Comparison of ENCODE assay signal across 8 cellular contexts in the genomic region with DNA sequence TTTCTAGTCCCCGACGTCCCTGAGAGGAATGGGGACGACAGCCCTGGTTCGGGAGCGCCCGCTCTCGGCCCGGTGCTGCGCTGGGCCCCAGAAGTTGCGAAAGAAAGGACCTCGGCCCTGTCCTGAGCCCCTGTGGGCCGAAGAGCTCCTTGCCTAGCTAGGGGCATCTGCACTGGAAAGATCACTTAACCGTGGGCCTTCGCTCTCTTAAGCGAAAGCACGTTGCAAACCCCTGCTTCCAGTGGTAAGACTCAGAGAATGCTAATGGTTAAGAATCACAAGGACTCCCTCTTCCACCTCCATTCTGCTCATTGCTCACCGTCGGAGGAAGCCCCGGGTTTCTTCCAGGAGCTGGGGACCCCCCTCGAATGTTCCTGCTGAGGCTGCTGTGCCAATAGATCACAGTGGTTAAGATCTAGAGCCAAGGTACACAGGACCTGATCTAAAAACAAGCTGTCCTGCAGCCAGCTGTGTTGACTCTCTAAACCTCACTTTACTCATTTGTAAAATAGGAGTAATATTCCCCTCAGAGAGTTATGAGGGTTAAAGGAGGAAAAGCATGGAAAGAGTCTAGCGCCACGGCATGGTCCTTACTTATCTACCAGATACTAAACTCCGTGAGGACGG. TPM values are rescaled to one million over a fixed set of nuclear protein-coding genes. Genes with fewer than 3 reads are reported as not detected.
A peak's percentile ranks its signal among the peaks of the same experiment; 100 is the strongest.
DNase-seq lines count a peak whose midpoint lies in the region; ATAC-seq, FAIRE-seq and TF ChIP-seq lines count a peak whose summit lies in the region.

No MANE protein-coding gene starts in this region.

- H3K9me3 ChIP-seq in OCI-LY1 (ENCODE audit: low read length) (no peaks in the 10 kb centered on the region), endodermal cell (ENCODE audit: control insufficient read depth, low read length) (no peaks in the 10 kb centered on the region), neutrophil (no peaks in the 10 kb centered on the region)

- H3K9me2 ChIP-seq in OCI-LY1 (ENCODE audit: low read depth, low read length), result no peaks in the 10 kb centered on the region

- peak overlapping the region; percentile 77 for H3K9ac ChIP-seq in OCI-LY1 (ENCODE audit: low read length)
- peak overlapping the region; percentile 65 for H3K9ac ChIP-seq in endodermal cell (ENCODE audit: extremely low read depth, low read length, poor library complexity, severe bottlenecking)

- no peaks in the 10 kb centered on the region for H4K20me1 ChIP-seq in OCI-LY1 (ENCODE audit: insufficient read depth, low read length)

- H3K4me1 Mint-ChIP-seq in activated CD4-positive, alpha-beta T cell treated with anti-CD3 and anti-CD28 coated beads, Interleukin-2, amount 10 ng/mL, durations not matched to agents 7 days and 5 days, result peaks cover 34% of the 10 kb centered on the region
- peaks cover 10% of the 10 kb centered on the region for H3K4me1 Mint-ChIP-seq in endodermal cell

- peaks cover 22% of the 10 kb centered on the region for H3K27me3 Mint-ChIP-seq in activated CD4-positive, alpha-beta T cell treated with anti-CD3 and anti-CD28 coated beads, Interleukin-2, amount 10 ng/mL, durations not matched to agents 7 days and 5 days
- H3K27me3 Mint-ChIP-seq in endodermal cell (ENCODE audit: insufficient read depth), result no peaks in the 10 kb centered on the region

- no peak for ATAC-seq in HG02678 (IDR thresholded peaks at IDR 0.05; ENCODE audit: unreplicated experiment)

- H3K27ac ChIP-seq in OCI-LY1 (ENCODE audit: low read depth, low read length, poor library complexity, severe bottlenecking) (no peak overlapping the region), endodermal cell (ENCODE audit: low read depth, low read length) (peak overlapping the region; percentile 30), neutrophil (peak overlapping the region; percentile 98)

- CTCF ChIA-PET in activated CD4-positive, alpha-beta T cell treated with anti-CD3 and anti-CD28 coated beads, Interleukin-2, amount 10 ng/mL, durations not matched to agents 7 days and 5 days (lab: Charles Lee), result interaction anchor here (0.5 kb wide), 1 partner anchor 170 kb away, joined by 3 read pairs; no protein-coding TSS in a partner anchor

- H3K79me2 ChIP-seq in OCI-LY1 (ENCODE audit: insufficient read depth, low read length), result no peaks in the 10 kb centered on the region

- H3K4me1 ChIP-seq in OCI-LY1 (ENCODE audit: insufficient read depth, low read length, severe bottlenecking) (peaks cover 13% of the 10 kb centered on the region), endodermal cell (ENCODE audit: control insufficient read depth, insufficient read depth, low read length) (peaks cover 4% of the 10 kb centered on the region), neutrophil (ENCODE audit: control insufficient read depth in 1 of 2, insufficient read depth in 1 of 2, low read depth in 1 of 2, low read length in 1 of 2) (peaks cover 54% of the 10 kb centered on the region in 2 experiments)

- no peak for DNase-seq in activated CD4-positive, alpha-beta T cell treated with anti-CD3 and anti-CD28 coated beads, Interleukin-2, amount 10 ng/mL, durations not matched to agents 7 days and 5 days
- no peak for DNase-seq in activated CD4-positive, alpha-beta T cell treated with anti-CD3 and anti-CD28 coated beads for 4 hours
- DNase-seq in endodermal cell, result no peak
- DNase-seq in RCC 7860 (ENCODE audit: low spot score), result no peak
- no peak for DNase-seq in superior temporal gyrus (ENCODE audit: extremely low spot score)

- WGBS in endodermal cell (ENCODE audit: insufficient coverage in 1 of 2, insufficient read length in 1 of 2), 2 experiments, result 15 to 21% methylated on average over 19 to 24 of the region's 24 CpGs

- peak overlapping the region; percentile 91 for H3K4me2 ChIP-seq in OCI-LY1 (ENCODE audit: low read length)

- H3K27ac Mint-ChIP-seq in activated CD4-positive, alpha-beta T cell treated with anti-CD3 and anti-CD28 coated beads, Interleukin-2, amount 10 ng/mL, durations not matched to agents 7 days and 5 days, result peak overlapping the region; percentile 89
- H3K27ac Mint-ChIP-seq in endodermal cell, result peak overlapping the region; percentile 91

- no peaks in the 10 kb centered on the region for H3K9me3 Mint-ChIP-seq in activated CD4-positive, alpha-beta T cell treated with anti-CD3 and anti-CD28 coated beads, Interleukin-2, amount 10 ng/mL, durations not matched to agents 7 days and 5 days
- H3K9me3 Mint-ChIP-seq in endodermal cell, result no peaks in the 10 kb centered on the region

- TF ChIP-seq CTCF in OCI-LY1 (IDR thresholded peaks at IDR 0.05; ENCODE audit: low read length), result no peak
- TF ChIP-seq CTCF in endodermal cell (conservative IDR thresholded peaks at IDR 0.05), result no peak
- TF ChIP-seq CTCF in neutrophil (IDR thresholded peaks at IDR 0.05), result no peak

- H3K4me3 ChIP-seq in OCI-LY1 (ENCODE audit: low read depth, low read length, poor library complexity, severe bottlenecking), result peak overlapping the region; percentile 84
- peak overlapping the region; percentile 97 for H3K4me3 ChIP-seq in endodermal cell (ENCODE audit: low read length)
- H3K4me3 ChIP-seq in neutrophil (ENCODE audit: low read depth in 1 of 2, low read length in 1 of 2), result peak overlapping the region; percentile 83 to 87

- POLR2A ChIA-PET in activated CD4-positive, alpha-beta T cell treated with anti-CD3 and anti-CD28 coated beads, Interleukin-2, amount 10 ng/mL, durations not matched to agents 7 days and 5 days (lab: Charles Lee), result no interaction called here

- no peaks in the 10 kb centered on the region for H3F3A ChIP-seq in OCI-LY1 (ENCODE audit: insufficient read depth, low read length)

- no peaks in the 10 kb centered on the region for H3K27me3 ChIP-seq in OCI-LY1 (ENCODE audit: insufficient read depth, low read length)
- H3K27me3 ChIP-seq in endodermal cell (ENCODE audit: control insufficient read depth, insufficient read depth, low read length, poor library complexity, severe bottlenecking), result no peaks in the 10 kb centered on the region
- no peaks in the 10 kb centered on the region for H3K27me3 ChIP-seq in neutrophil

- H2AFZ ChIP-seq in OCI-LY1 (ENCODE audit: low read length), result no peak overlapping the region

- FAIRE-seq in RCC 7860 (lab: Jason Lieb, UNC), result no peak

- peak overlapping the region; percentile 81 for H3K4me3 Mint-ChIP-seq in activated CD4-positive, alpha-beta T cell treated with anti-CD3 and anti-CD28 coated beads, Interleukin-2, amount 10 ng/mL, durations not matched to agents 7 days and 5 days
- peak overlapping the region; percentile 80 for H3K4me3 Mint-ChIP-seq in endodermal cell

- H3K36me3 ChIP-seq in OCI-LY1 (ENCODE audit: insufficient read depth, low read length), result peaks cover 21% of the 10 kb centered on the region; the same call in 1 of the 2 replicates
- H3K36me3 ChIP-seq in endodermal cell (ENCODE audit: control insufficient read depth, insufficient read depth, low read length), result peaks cover 35% of the 10 kb centered on the region
- H3K36me3 ChIP-seq in neutrophil, result peaks cover 14% of the 10 kb centered on the region

- H3K36me3 Mint-ChIP-seq in activated CD4-positive, alpha-beta T cell treated with anti-CD3 and anti-CD28 coated beads, Interleukin-2, amount 10 ng/mL, durations not matched to agents 7 days and 5 days (ENCODE audit: low read depth), result peaks cover 24% of the 10 kb centered on the region
- H3K36me3 Mint-ChIP-seq in endodermal cell (ENCODE audit: low read depth), result peaks cover 34% of the 10 kb centered on the region

RNA-seq across cellular contexts. Expression of gene VAMP3, which starts 0.7 kb away (rescaled TPM):
- total RNA-seq in activated CD4-positive, alpha-beta T cell treated with anti-CD3 and anti-CD28 coated beads, Interleukin-2, amount 10 ng/mL, durations not matched to agents 7 days and 5 days, result 10 to 100 TPM; 38.2 to 41.0 TPM
- 10 to 100 TPM; 53.2 to 60.2 TPM for total RNA-seq in endodermal cell
- 65.6 TPM for polyA plus RNA-seq in endodermal cell (2013, experiment 1 of 2)
- 62.7 TPM for polyA plus RNA-seq in endodermal cell (2013, experiment 2 of 2)

RNA-seq across cellular contexts. Expression of gene PER3, which starts 12.3 kb away (rescaled TPM):
- total RNA-seq in activated CD4-positive, alpha-beta T cell treated with anti-CD3 and anti-CD28 coated beads, Interleukin-2, amount 10 ng/mL, durations not matched to agents 7 days and 5 days, result 1 to 10 TPM; 1.6 to 2.1 TPM
- total RNA-seq in endodermal cell, result 1 to 10 TPM; 3.9 to 6.3 TPM
- 6.6 TPM for polyA plus RNA-seq in endodermal cell (2013, experiment 1 of 2)
- polyA plus RNA-seq in endodermal cell (2013, experiment 2 of 2), result 8.0 TPM
